Comparison of ENCODE assay signal across 9 cellular contexts in genomic region chr2:25131567-25132295, GRCh38. TPM values are rescaled to one million over a fixed set of nuclear protein-coding genes. Genes with fewer than 3 reads are reported as not detected.
DNase-seq lines count a peak whose midpoint lies in the region; ATAC-seq and TF ChIP-seq lines count a peak whose summit lies in the region.
"Had no signal": no experiment of that assay in that cellular context is flagged by ENCODE, and none has a peak within 500 bp of the region (broad histone marks: within the 10 kb centered on the region; RNA-seq: fewer than 3 reads in every experiment).

No MANE protein-coding gene starts in this region.

- H4K20me1 ChIP-seq in neural cell (ENCODE audit: insufficient read depth) = no peaks in the 10 kb centered on the region

- POLR2A ChIA-PET in AG04450 (lab: Yijun Ruan, JAX) = no interaction called here

- H3K27me3 ChIP-seq in AG04450 (ENCODE audit: control insufficient read depth, insufficient read depth, low read length) = peaks cover 20% of the 10 kb centered on the region
- no peaks in the 10 kb centered on the region for H3K27me3 ChIP-seq in neural cell (ENCODE audit: insufficient read depth, low read depth, low read length)

- H3K9ac ChIP-seq in neural cell (ENCODE audit: low read length) = peak overlapping the region; percentile 1

- TF ChIP-seq RAD21 in neural cell (conservative IDR thresholded peaks at IDR 0.05) = no peak

- no peaks in the 10 kb centered on the region for H3F3A ChIP-seq in neural cell (ENCODE audit: insufficient read depth, low read length, poor library complexity, severe bottlenecking)

- no peak overlapping the region for H3K4me2 ChIP-seq in neural cell (ENCODE audit: low read length)

- no peaks in the 10 kb centered on the region for H3K9me2 ChIP-seq in neural cell (ENCODE audit: insufficient read depth, low read length)

- CTCF ChIA-PET in AG04450 (lab: Charles Lee) = interaction anchor here (1.0 to 7.7 kb wide), 2 partner anchors 18 to 154 kb away, joined by 3 to 229 read pairs; no protein-coding TSS in a partner anchor

- H3K9me3 ChIP-seq in AG04450 (ENCODE audit: control insufficient read depth, insufficient read depth, low read length) (no peaks in the 10 kb centered on the region; the same call in 1 of the 2 replicates), neural cell (ENCODE audit: low read length) (no peaks in the 10 kb centered on the region)

- no peak for ATAC-seq in GM21423 (IDR thresholded peaks at IDR 0.05; ENCODE audit: unreplicated experiment)

- H3K27ac ChIP-seq in AG04450 (ENCODE audit: low read depth, low read length) (peak overlapping the region; percentile 21), neural cell (ENCODE audit: low read length) (no peak overlapping the region)
- H3K27ac ChIP-seq: VCaP had no signal

- TF ChIP-seq CTCF in AG04450 (IDR thresholded peaks at IDR 0.05; ENCODE audit: low read depth, low read length) (no peak), epithelial cell of esophagus (IDR thresholded peaks at IDR 0.05; ENCODE audit: insufficient read depth, low read depth, low read length, missing control alignments) (no peak), neural cell (IDR thresholded peaks at IDR 0.05; ENCODE audit: poor library complexity, severe bottlenecking) (no peak)

- no peak overlapping the region for H2AFZ ChIP-seq in neural cell (ENCODE audit: low read depth, low read length)

- no peak for TF ChIP-seq EP300 in neural cell (conservative IDR thresholded peaks at IDR 0.05; ENCODE audit: poor library complexity, severe bottlenecking)

- H3K79me2 ChIP-seq in neural cell (replicated peaks; ENCODE audit: insufficient read depth, low read length) = no peaks in the 10 kb centered on the region

- H3K36me3 ChIP-seq in neural cell (ENCODE audit: insufficient read depth, low read length) = no peaks in the 10 kb centered on the region

- H3K4me3 ChIP-seq in AG04450 (ENCODE audit: low read depth, low read length) (no peak overlapping the region), epithelial cell of esophagus (ENCODE audit: low read length) (peak overlapping the region; percentile 3), neural cell (ENCODE audit: low read length) (no peak overlapping the region)

- DNase-seq in AG04450 (ENCODE audit: low read depth, low spot score) = no peak
- peak; percentile 20 for DNase-seq in T-helper 22 cell (ENCODE audit: low read depth)
- peak; percentile 20 for DNase-seq in epithelial cell of esophagus (ENCODE audit: low read depth)
- DNase-seq in cerebellum (ENCODE audit: low spot score) = no peak
- DNase-seq in DMS 273 (lab: John Stamatoyannopoulos, UW; ENCODE audit: unreplicated experiment) = no peak
- DNase-seq in pons (ENCODE audit: low spot score) = no peak

TF ChIP-seq in neural cell, 6 proteins besides CTCF, POLR2A, EP300 and RAD21:
- TF ChIP-seq EZH2 (IDR thresholded peaks at IDR 0.05; ENCODE audit: borderline replicate concordance, insufficient read depth, low read length, poor library complexity, severe bottlenecking) = no peak

RNA-seq across cellular contexts. Expression of gene POMC, which starts 36.6 kb away (rescaled TPM):
- polyA plus RNA-seq in AG04450 (2011; rRNA removed) = not detected in 2 replicates
- polyA minus RNA-seq in AG04450 (2011; rRNA and poly(A)+ RNA removed) = not detected in 2 replicates
- polyA plus RNA-seq in neural cell = not detected in 2 replicates
- not detected in 2 replicates for polyA minus RNA-seq in neural cell
- 0.91 TPM for total RNA-seq in cerebellum

Comparison
In these comparisons a context has a peak if more than half of its experiments do, and no peak if none do; other contexts are left out.
1. DNase-seq: peak in T-helper 22 cell (single experiment) and epithelial cell of esophagus (single experiment); none in AG04450 (single experiment), cerebellum (single experiment), DMS 273 (single experiment) and pons (single experiment).